1 cellular context compared by ENCODE assay signal in the genomic region with DNA sequence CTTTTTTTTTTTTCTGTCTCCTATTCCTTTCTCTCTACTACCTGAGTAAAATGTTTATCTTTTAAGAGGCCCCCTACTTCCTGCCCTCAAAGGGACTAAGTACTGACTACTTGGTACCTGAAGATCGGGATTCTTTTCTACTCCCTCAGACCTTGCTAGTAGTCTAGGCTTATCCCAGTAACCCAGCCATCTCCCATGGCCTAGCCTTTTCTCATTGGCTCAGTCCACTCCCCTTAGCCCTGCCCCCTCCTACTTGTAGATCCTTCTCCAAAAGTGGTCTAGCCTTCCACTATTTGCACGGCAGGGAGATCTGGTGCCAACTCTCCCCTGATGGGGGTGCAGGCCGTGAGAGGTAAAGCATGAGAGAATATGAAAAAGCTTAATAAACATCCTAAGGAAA.
TF ChIP-seq lines count a peak whose summit lies in the region.

No MANE protein-coding gene starts in this region.

TF ChIP-seq in WTC11, 78 proteins besides CTCF, POLR2A, EP300 and RAD21 (continued from another document):
- TF ChIP-seq, protein P1, sequence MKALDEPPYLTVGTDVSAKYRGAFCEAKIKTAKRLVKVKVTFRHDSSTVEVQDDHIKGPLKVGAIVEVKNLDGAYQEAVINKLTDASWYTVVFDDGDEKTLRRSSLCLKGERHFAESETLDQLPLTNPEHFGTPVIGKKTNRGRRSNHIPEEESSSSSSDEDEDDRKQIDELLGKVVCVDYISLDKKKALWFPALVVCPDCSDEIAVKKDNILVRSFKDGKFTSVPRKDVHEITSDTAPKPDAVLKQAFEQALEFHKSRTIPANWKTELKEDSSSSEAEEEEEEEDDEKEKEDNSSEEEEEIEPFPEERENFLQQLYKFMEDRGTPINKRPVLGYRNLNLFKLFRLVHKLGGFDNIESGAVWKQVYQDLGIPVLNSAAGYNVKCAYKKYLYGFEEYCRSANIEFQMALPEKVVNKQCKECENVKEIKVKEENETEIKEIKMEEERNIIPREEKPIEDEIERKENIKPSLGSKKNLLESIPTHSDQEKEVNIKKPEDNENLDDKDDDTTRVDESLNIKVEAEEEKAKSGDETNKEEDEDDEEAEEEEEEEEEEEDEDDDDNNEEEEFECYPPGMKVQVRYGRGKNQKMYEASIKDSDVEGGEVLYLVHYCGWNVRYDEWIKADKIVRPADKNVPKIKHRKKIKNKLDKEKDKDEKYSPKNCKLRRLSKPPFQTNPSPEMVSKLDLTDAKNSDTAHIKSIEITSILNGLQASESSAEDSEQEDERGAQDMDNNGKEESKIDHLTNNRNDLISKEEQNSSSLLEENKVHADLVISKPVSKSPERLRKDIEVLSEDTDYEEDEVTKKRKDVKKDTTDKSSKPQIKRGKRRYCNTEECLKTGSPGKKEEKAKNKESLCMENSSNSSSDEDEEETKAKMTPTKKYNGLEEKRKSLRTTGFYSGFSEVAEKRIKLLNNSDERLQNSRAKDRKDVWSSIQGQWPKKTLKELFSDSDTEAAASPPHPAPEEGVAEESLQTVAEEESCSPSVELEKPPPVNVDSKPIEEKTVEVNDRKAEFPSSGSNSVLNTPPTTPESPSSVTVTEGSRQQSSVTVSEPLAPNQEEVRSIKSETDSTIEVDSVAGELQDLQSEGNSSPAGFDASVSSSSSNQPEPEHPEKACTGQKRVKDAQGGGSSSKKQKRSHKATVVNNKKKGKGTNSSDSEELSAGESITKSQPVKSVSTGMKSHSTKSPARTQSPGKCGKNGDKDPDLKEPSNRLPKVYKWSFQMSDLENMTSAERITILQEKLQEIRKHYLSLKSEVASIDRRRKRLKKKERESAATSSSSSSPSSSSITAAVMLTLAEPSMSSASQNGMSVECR (CRISPR knock-in tag; IDR thresholded peaks at IDR 0.05; ENCODE audit: borderline replicate concordance), result no peak
- TF ChIP-seq NR2C2 (CRISPR knock-in tag; IDR thresholded peaks at IDR 0.05), result no peak
